In the genomic region with DNA sequence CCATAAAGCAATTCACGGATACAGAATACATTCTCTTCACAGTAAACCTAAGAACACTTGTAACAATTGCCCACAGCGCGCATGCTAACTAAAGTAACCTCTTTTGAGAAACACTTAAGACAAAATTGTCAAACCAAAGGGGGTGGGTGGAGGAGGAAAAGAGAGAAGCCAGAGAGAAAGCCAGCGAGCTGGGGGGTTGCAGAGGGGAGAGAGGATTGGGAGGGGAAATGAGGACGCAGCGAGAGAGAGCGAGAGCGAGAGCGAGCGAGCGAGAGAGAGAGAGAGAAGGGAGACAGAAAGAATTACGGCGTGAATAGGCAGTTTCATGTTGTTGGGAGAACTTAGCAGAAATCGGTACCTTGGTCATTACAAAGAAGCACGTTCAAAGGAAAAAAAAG, we compare ENCODE assay signal across 8 cellular contexts. TPM values are rescaled to one million over a fixed set of nuclear protein-coding genes. Genes with fewer than 3 reads are reported as not detected.
A peak's percentile ranks its signal among the peaks of the same experiment; 100 is the strongest.
DNase-seq lines count a peak whose midpoint lies in the region; ATAC-seq lines count a peak whose summit lies in the region.

No MANE protein-coding gene starts in this region.

- peak overlapping the region; percentile 53 for H3K4me3 ChIP-seq in skeletal muscle cell (ENCODE audit: low read depth, low read length)

- no peak for ATAC-seq in HG02840 (IDR thresholded peaks at IDR 0.05; ENCODE audit: low FRiP score, unreplicated experiment)

- DNase-seq in NCI-H1417 (lab: John Stamatoyannopoulos, UW) = peak; percentile 91 to 96 (median 93)
- no peak for DNase-seq in NCI-H1417 treated with DMSO at 0.1 percent for 48 hours (lab: John Stamatoyannopoulos, UW)
- DNase-seq in NCI-H2227 treated with DMSO at 0.1 percent for 48 hours (lab: John Stamatoyannopoulos, UW) = peak; percentile 68
- peak; percentile 59 for DNase-seq in dermis blood vessel endothelial cell
- no peak for DNase-seq in skeletal muscle cell (ENCODE audit: low read depth)
- no peak for DNase-seq in retina
- no peak for DNase-seq in CD1c-positive myeloid dendritic cell (ENCODE audit: extremely low spot score)

RNA-seq across cellular contexts. Expression of a gene that starts 1.6 kb away (rescaled TPM):
- 9.9 and 11.4 TPM in 2 replicates for total RNA-seq in dermis blood vessel endothelial cell

RNA-seq across cellular contexts. Expression of a gene that starts 2.6 kb away (rescaled TPM):
- total RNA-seq in dermis blood vessel endothelial cell = 1.2 and 4.1 TPM in 2 replicates

RNA-seq across cellular contexts. Expression of a gene that starts 7.7 kb away (rescaled TPM):
- total RNA-seq in dermis blood vessel endothelial cell = 7.5 and 11.9 TPM in 2 replicates

RNA-seq across cellular contexts. Expression of a gene that starts 13.7 kb away (rescaled TPM):
- total RNA-seq in dermis blood vessel endothelial cell = 0.47 and 1.0 TPM in 2 replicates

RNA-seq across cellular contexts. Expression of a gene that starts 18.9 kb away (rescaled TPM):
- total RNA-seq in dermis blood vessel endothelial cell = 0.17 and 0.23 TPM in 2 replicates

Comparison
In these comparisons a context has a peak if more than half of its experiments do, and no peak if none do; other contexts are left out.
1. DNase-seq: peak in NCI-H1417 (3 of 3), NCI-H2227 treated with DMSO at 0.1 percent for 48 hours (single experiment) and dermis blood vessel endothelial cell (single experiment); none in NCI-H1417 treated with DMSO at 0.1 percent for 48 hours (single experiment), skeletal muscle cell (single experiment), retina (single experiment) and CD1c-positive myeloid dendritic cell (single experiment).